ENCODE assay signal across 21 cellular contexts in genomic region chr10:71796749-71797405, GRCh38. TPM values are rescaled to one million over a fixed set of nuclear protein-coding genes. Genes with fewer than 3 reads are reported as not detected.
DNase-seq lines count a peak whose midpoint lies in the region; ATAC-seq and TF ChIP-seq lines count a peak whose summit lies in the region.
"Had no signal": no experiment of that assay in that cellular context is flagged by ENCODE, and none has a peak within 500 bp of the region (broad histone marks: within the 10 kb centered on the region; RNA-seq: fewer than 3 reads in every experiment).

No MANE protein-coding gene starts in this region.

- BruUV-seq in HCT116 (replicated peaks; lab: Mats Ljungman, UMichigan) = no TSS peak

- H3K27ac ChIP-seq in HCT116 (ENCODE audit: low read depth, low read length) = no peak overlapping the region
- H3K27ac ChIP-seq: tibial artery had no signal

- no peak overlapping the region for H3K4me2 ChIP-seq in HCT116 (ENCODE audit: low read length)

- H2AFZ ChIP-seq in HCT116 (ENCODE audit: low read depth, low read length, poor library complexity, severe bottlenecking) = no peak overlapping the region

- POLR2A ChIA-PET in HCT116 (lab: Charles Lee) = no interaction called here

- no peaks in the 10 kb centered on the region for H3K79me2 ChIP-seq in HCT116 (ENCODE audit: insufficient read depth, low read length)

- H3K27me3 Mint-ChIP-seq in activated naive CD8-positive, alpha-beta T cell treated with anti-CD3 and anti-CD28 coated beads, Interleukin-2, amount 50 U/mL, for 24 hours = peaks cover 3% of the 10 kb centered on the region
- H3K27me3 Mint-ChIP-seq: activated CD4-positive, alpha-beta memory T cell treated with anti-CD3 and anti-CD28 coated beads for 36 hours had no signal

- 0 out of 2 replicates have a peak, but pooled peaks cover 4% of the 10 kb centered on the region for H3K27me3 ChIP-seq in HCT116 (ENCODE audit: insufficient read depth, low read length)

- no peaks in the 10 kb centered on the region for H3K9me3 Mint-ChIP-seq in activated naive CD8-positive, alpha-beta T cell treated with anti-CD3 and anti-CD28 coated beads, Interleukin-2, amount 50 U/mL, for 24 hours
- H3K9me3 Mint-ChIP-seq in stimulated activated effector memory CD8-positive, alpha-beta T cell treated with anti-CD3 and anti-CD28 coated beads, Interleukin-12 subunit alpha, Interleukin-12 subunit beta, amount 100 ng/mL, for 72 hours = no peaks in the 10 kb centered on the region
- H3K9me3 Mint-ChIP-seq: activated CD4-positive, alpha-beta memory T cell treated with anti-CD3 and anti-CD28 coated beads for 36 hours had no signal

- no peak overlapping the region for H3K4me3 Mint-ChIP-seq in activated naive CD8-positive, alpha-beta T cell treated with anti-CD3 and anti-CD28 coated beads, Interleukin-2, amount 50 U/mL, for 24 hours
- H3K4me3 Mint-ChIP-seq in stimulated activated effector memory CD8-positive, alpha-beta T cell treated with anti-CD3 and anti-CD28 coated beads, Interleukin-12 subunit alpha, Interleukin-12 subunit beta, amount 100 ng/mL, for 72 hours = no peak overlapping the region
- H3K4me3 Mint-ChIP-seq: activated CD4-positive, alpha-beta memory T cell treated with anti-CD3 and anti-CD28 coated beads for 36 hours; CD4-positive, CD25-positive, alpha-beta regulatory T cell; stimulated activated naive B cell treated with anti-CD40 and anti-IgM and Interleukin-4, amounts not matched to agents 10 μg/mL and 1 μg/mL and 100 μg/mL, for 72 hours had no signal

- no peak for TF ChIP-seq RAD21 in HCT116 (IDR thresholded peaks at IDR 0.05; ENCODE audit: low read depth)

- H3K9ac ChIP-seq in HCT116 (ENCODE audit: low read length) = no peak overlapping the region

- H3K4me1 ChIP-seq in HCT116 (ENCODE audit: control insufficient read depth in 1 of 2, insufficient read depth in 2 of 2, low read length in 2 of 2) = no peaks in the 10 kb centered on the region
- H3K4me1 ChIP-seq: tibial artery had no signal

- DNase-seq in HCT116 (ENCODE audit: low read depth, low spot score) (no peak), NAMALWA (ENCODE audit: low spot score) (peak; percentile 36), hippocampal formation (lab: John Stamatoyannopoulos, UW) (no peak), midbrain (lab: John Stamatoyannopoulos, UW) (no peak), NCI-H2227 treated with DMSO at 0.1 percent for 48 hours (lab: John Stamatoyannopoulos, UW) (no peak)
- DNase-seq in activated naive CD8-positive, alpha-beta T cell treated with anti-CD3 and anti-CD28 coated beads, Interleukin-2, amount 50 U/mL, for 24 hours = no peak
- DNase-seq in stimulated activated effector memory CD8-positive, alpha-beta T cell treated with anti-CD3 and anti-CD28 coated beads, Interleukin-12 subunit alpha, Interleukin-12 subunit beta, amount 100 ng/mL, for 72 hours (ENCODE audit: low spot score in 2 of 2) = no peak
- DNase-seq: activated CD4-positive, alpha-beta memory T cell treated with anti-CD3 and anti-CD28 coated beads for 36 hours; activated effector memory CD4-positive, alpha-beta T cell treated with Interleukin-2 at 50 U/mL for 16 hours; activated T-cell treated with anti-CD3 and anti-CD28 coated beads for 4 hours; CD4-positive, CD25-positive, alpha-beta regulatory T cell; left colon; mesenchymal stem cell; NCI-H1092 treated with DMSO at 0.1 percent for 48 hours; NCI-H1930; NCI-H345; occipital lobe; small intestine; stimulated activated naive B cell treated with anti-CD40 and anti-IgM and Interleukin-4, amounts not matched to agents 10 μg/mL and 1 μg/mL and 100 μg/mL, for 72 hours; T-helper 9 cell; tibial artery had no signal

- no peaks in the 10 kb centered on the region for H4K20me1 ChIP-seq in HCT116 (ENCODE audit: insufficient read depth)

- no peaks in the 10 kb centered on the region for H3K36me3 ChIP-seq in HCT116 (ENCODE audit: control insufficient read depth in 1 of 2, insufficient read depth in 2 of 2, low read length in 2 of 2)
- H3K36me3 ChIP-seq: tibial artery had no signal

- no peak for TF ChIP-seq POLR2A in HCT116 (IDR thresholded peaks at IDR 0.05; ENCODE audit: borderline replicate concordance, extremely low read depth, insufficient read depth, insufficient read length)

- no peak overlapping the region for H3K4me3 ChIP-seq in HCT116 (replicated peaks in 1 of 2; ENCODE audit: low read depth in 1 of 2, low read length in 2 of 2)
- H3K4me3 ChIP-seq: tibial artery had no signal

- H3K9me3 ChIP-seq in HCT116 (ENCODE audit: control insufficient read depth in 1 of 2, insufficient read depth in 1 of 2, low read depth in 1 of 2, low read length in 2 of 2) = no peaks in the 10 kb centered on the region
- H3K9me3 ChIP-seq: tibial artery had no signal

- CTCF ChIA-PET in HCT116 (lab: Charles Lee) = no interaction called here

- H3K36me3 Mint-ChIP-seq in activated naive CD8-positive, alpha-beta T cell treated with anti-CD3 and anti-CD28 coated beads, Interleukin-2, amount 50 U/mL, for 24 hours (ENCODE audit: low read depth) = no peaks in the 10 kb centered on the region
- H3K36me3 Mint-ChIP-seq in stimulated activated effector memory CD8-positive, alpha-beta T cell treated with anti-CD3 and anti-CD28 coated beads, Interleukin-12 subunit alpha, Interleukin-12 subunit beta, amount 100 ng/mL, for 72 hours = no peaks in the 10 kb centered on the region
- H3K36me3 Mint-ChIP-seq: activated CD4-positive, alpha-beta memory T cell treated with anti-CD3 and anti-CD28 coated beads for 36 hours had no signal

- ATAC-seq in HCT116 = 0 out of 2 replicates have a peak, but pooled peaks have one; percentile 38
- no peak for ATAC-seq in activated naive CD8-positive, alpha-beta T cell treated with anti-CD3 and anti-CD28 coated beads, Interleukin-2, amount 50 U/mL, for 24 hours
- ATAC-seq in stimulated activated effector memory CD8-positive, alpha-beta T cell treated with anti-CD3 and anti-CD28 coated beads, Interleukin-12 subunit alpha, Interleukin-12 subunit beta, amount 100 ng/mL, for 72 hours = no peak
- ATAC-seq: left colon; stimulated activated naive B cell treated with anti-CD40 and anti-IgM and Interleukin-4, amounts not matched to agents 10 μg/mL and 1 μg/mL and 100 μg/mL, for 72 hours had no signal

- RAD21 ChIA-PET in HCT116 (lab: Charles Lee; ENCODE audit: low non-redundant PET in 1 of 2, low total read pairs in 2 of 2, uncharacterized antibody in 2 of 2, unreplicated experiment in 2 of 2) = no interaction called here

- peaks cover 18% of the 10 kb centered on the region for H3K4me1 Mint-ChIP-seq in activated naive CD8-positive, alpha-beta T cell treated with anti-CD3 and anti-CD28 coated beads, Interleukin-2, amount 50 U/mL, for 24 hours
- H3K4me1 Mint-ChIP-seq in stimulated activated effector memory CD8-positive, alpha-beta T cell treated with anti-CD3 and anti-CD28 coated beads, Interleukin-12 subunit alpha, Interleukin-12 subunit beta, amount 100 ng/mL, for 72 hours = peaks cover 15% of the 10 kb centered on the region

- H3K27ac Mint-ChIP-seq in activated naive CD8-positive, alpha-beta T cell treated with anti-CD3 and anti-CD28 coated beads, Interleukin-2, amount 50 U/mL, for 24 hours = peak overlapping the region; percentile 66
- H3K27ac Mint-ChIP-seq in stimulated activated effector memory CD8-positive, alpha-beta T cell treated with anti-CD3 and anti-CD28 coated beads, Interleukin-12 subunit alpha, Interleukin-12 subunit beta, amount 100 ng/mL, for 72 hours = peak overlapping the region; percentile 67
- H3K27ac Mint-ChIP-seq: activated CD4-positive, alpha-beta memory T cell treated with anti-CD3 and anti-CD28 coated beads for 36 hours; stimulated activated naive B cell treated with anti-CD40 and anti-IgM and Interleukin-4, amounts not matched to agents 10 μg/mL and 1 μg/mL and 100 μg/mL, for 72 hours had no signal

- no peak for TF ChIP-seq CTCF in HCT116 (IDR thresholded peaks at IDR 0.05 in 2 of 3, conservative IDR thresholded peaks at IDR 0.05 in 1 of 3; ENCODE audit: borderline replicate concordance in 1 of 3, insufficient read depth in 1 of 3, low read depth in 2 of 3, low read length in 2 of 3)

- H3K9me2 ChIP-seq in HCT116 (ENCODE audit: insufficient read depth) = no peaks in the 10 kb centered on the region

- intact Hi-C loops in HCT116 (cut with micrococcal nuclease) = loop anchor here (10.0 kb wide), 1 partner anchor 212 kb away; no protein-coding TSS in a partner anchor

TF ChIP-seq in HCT116, 20 proteins besides CTCF, POLR2A, EP300 and RAD21:
- TF ChIP-seq ZFX (IDR thresholded peaks at IDR 0.05) = no peak
TF ChIP-seq in HCT116: peak in this region for 0.

RNA-seq across cellular contexts. Expression of gene VSIR, which starts 23.6 kb away (rescaled TPM):
- 18.5 TPM for total RNA-seq in HCT116 (2021; ENCODE audit: unreplicated experiment)
- 13.5 and 14.9 TPM in 2 replicates for polyA plus RNA-seq in HCT116 (2012)

RNA-seq across cellular contexts. Expression of gene PSAP, which starts 54.2 kb away (rescaled TPM):
- 444 TPM for total RNA-seq in HCT116 (2021; ENCODE audit: unreplicated experiment)
- polyA plus RNA-seq in HCT116 (2012) = 696 and 713 TPM in 2 replicates
